Comparison of ENCODE assay signal across 1 cellular context in the genomic region with DNA sequence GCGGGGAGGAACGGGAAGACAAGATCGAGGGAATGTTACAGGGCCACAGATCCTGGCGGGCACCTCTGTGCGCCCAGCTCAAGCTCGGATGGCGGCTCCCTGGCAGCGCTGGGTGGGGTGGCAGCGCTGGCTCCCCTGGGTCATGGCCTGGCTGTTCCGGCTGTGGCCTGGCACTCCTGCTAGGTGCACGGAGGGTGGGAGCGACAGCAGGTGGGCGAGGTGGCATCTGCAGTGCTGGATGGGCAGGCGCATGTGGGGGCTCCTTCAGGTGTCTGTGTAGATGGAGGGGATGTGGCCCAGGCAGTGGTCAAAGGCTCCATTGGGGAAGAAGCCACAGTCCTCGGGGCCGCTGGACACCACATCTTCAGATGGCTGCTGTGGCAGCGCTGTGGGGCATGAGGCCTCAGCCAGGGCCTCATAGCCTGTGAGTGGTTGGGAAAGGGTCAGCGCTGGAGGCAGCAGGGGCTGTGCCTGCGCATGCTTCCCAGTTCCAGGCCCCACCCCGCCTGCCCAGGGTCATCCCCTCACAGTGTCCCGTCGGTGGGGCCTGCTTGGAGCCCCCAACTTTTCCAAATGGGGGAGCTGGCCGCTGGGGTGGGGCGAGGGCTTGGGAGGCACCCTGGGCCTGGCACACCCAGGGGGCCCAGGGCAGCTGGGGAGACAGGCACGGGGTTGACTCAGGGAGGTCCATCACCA.
TF ChIP-seq lines count a peak whose summit lies in the region.

No MANE protein-coding gene starts in this region.

TF ChIP-seq in HEK293, 187 proteins besides CTCF, POLR2A, EP300 and RAD21 (continued from another document):
- TF ChIP-seq, protein P1, sequence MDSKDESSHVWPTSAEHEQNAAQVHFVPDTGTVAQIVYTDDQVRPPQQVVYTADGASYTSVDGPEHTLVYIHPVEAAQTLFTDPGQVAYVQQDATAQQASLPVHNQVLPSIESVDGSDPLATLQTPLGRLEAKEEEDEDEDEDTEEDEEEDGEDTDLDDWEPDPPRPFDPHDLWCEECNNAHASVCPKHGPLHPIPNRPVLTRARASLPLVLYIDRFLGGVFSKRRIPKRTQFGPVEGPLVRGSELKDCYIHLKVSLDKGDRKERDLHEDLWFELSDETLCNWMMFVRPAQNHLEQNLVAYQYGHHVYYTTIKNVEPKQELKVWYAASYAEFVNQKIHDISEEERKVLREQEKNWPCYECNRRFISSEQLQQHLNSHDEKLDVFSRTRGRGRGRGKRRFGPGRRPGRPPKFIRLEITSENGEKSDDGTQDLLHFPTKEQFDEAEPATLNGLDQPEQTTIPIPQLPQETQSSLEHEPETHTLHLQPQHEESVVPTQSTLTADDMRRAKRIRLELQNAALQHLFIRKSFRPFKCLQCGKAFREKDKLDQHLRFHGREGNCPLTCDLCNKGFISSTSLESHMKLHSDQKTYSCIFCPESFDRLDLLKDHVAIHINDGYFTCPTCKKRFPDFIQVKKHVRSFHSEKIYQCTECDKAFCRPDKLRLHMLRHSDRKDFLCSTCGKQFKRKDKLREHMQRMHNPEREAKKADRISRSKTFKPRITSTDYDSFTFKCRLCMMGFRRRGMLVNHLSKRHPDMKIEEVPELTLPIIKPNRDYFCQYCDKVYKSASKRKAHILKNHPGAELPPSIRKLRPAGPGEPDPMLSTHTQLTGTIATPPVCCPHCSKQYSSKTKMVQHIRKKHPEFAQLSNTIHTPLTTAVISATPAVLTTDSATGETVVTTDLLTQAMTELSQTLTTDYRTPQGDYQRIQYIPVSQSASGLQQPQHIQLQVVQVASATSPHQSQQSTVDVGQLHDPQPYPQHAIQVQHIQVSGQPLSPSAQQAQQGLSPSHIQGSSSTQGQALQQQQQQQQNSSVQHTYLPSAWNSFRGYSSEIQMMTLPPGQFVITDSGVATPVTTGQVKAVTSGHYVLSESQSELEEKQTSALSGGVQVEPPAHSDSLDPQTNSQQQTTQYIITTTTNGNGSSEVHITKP (tag by site-specific recombination; IDR thresholded peaks at IDR 0.05), result no peak
- TF ChIP-seq, protein P2, sequence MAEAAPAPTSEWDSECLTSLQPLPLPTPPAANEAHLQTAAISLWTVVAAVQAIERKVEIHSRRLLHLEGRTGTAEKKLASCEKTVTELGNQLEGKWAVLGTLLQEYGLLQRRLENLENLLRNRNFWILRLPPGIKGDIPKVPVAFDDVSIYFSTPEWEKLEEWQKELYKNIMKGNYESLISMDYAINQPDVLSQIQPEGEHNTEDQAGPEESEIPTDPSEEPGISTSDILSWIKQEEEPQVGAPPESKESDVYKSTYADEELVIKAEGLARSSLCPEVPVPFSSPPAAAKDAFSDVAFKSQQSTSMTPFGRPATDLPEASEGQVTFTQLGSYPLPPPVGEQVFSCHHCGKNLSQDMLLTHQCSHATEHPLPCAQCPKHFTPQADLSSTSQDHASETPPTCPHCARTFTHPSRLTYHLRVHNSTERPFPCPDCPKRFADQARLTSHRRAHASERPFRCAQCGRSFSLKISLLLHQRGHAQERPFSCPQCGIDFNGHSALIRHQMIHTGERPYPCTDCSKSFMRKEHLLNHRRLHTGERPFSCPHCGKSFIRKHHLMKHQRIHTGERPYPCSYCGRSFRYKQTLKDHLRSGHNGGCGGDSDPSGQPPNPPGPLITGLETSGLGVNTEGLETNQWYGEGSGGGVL (tag by site-specific recombination; IDR thresholded peaks at IDR 0.05), result no peak
- TF ChIP-seq, protein P3, sequence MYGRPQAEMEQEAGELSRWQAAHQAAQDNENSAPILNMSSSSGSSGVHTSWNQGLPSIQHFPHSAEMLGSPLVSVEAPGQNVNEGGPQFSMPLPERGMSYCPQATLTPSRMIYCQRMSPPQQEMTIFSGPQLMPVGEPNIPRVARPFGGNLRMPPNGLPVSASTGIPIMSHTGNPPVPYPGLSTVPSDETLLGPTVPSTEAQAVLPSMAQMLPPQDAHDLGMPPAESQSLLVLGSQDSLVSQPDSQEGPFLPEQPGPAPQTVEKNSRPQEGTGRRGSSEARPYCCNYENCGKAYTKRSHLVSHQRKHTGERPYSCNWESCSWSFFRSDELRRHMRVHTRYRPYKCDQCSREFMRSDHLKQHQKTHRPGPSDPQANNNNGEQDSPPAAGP (tag by site-specific recombination; IDR thresholded peaks at IDR 0.05), result no peak
- no peak for TF ChIP-seq HOXD13 (CRISPR knock-in tag; IDR thresholded peaks at IDR 0.05; ENCODE audit: borderline replicate concordance)
- TF ChIP-seq GLIS2 (tag by site-specific recombination; IDR thresholded peaks at IDR 0.05), result peak; percentile 20; the same call in 1 of the 2 replicates
- TF ChIP-seq, protein P4, sequence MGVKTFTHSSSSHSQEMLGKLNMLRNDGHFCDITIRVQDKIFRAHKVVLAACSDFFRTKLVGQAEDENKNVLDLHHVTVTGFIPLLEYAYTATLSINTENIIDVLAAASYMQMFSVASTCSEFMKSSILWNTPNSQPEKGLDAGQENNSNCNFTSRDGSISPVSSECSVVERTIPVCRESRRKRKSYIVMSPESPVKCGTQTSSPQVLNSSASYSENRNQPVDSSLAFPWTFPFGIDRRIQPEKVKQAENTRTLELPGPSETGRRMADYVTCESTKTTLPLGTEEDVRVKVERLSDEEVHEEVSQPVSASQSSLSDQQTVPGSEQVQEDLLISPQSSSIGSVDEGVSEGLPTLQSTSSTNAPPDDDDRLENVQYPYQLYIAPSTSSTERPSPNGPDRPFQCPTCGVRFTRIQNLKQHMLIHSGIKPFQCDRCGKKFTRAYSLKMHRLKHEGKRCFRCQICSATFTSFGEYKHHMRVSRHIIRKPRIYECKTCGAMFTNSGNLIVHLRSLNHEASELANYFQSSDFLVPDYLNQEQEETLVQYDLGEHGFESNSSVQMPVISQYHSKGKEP (tag by site-specific recombination; IDR thresholded peaks at IDR 0.05), result no peak
- TF ChIP-seq ZNF785 (tag by site-specific recombination; IDR thresholded peaks at IDR 0.05), result no peak
- no peak for TF ChIP-seq ZNF600 (tag by site-specific recombination; IDR thresholded peaks at IDR 0.05)
